ENCODE assay signal across 23 cellular contexts in genomic region chr1:154769193-154769895, GRCh38.
"Had no signal": no experiment of that assay in that cellular context is flagged by ENCODE, and none has a peak within 500 bp of the region (broad histone marks: within the 10 kb centered on the region; RNA-seq: fewer than 3 reads in every experiment).

No MANE protein-coding gene starts in this region.

- H3K9me3 ChIP-seq: heart right ventricle, vagina had no signal

- ATAC-seq: activated CD4-positive, CD25-positive, alpha-beta regulatory T cell treated with anti-CD3 and anti-CD28 coated beads, Interleukin-2, amount 50 U/mL, for 24 hours; esophagus mucosa; foreskin keratinocyte; natural killer cell had no signal

- H3K27ac ChIP-seq: foreskin keratinocyte, neural progenitor cell, vagina had no signal

- H3K9me3 Mint-ChIP-seq: activated CD4-positive, alpha-beta memory T cell treated with anti-CD3 and anti-CD28 coated beads for 36 hours; activated naive CD4-positive, alpha-beta T cell treated with anti-CD3 and anti-CD28 coated beads, Interleukin-2, amount 10 ng/mL, durations not matched to agents 7 days and 5 days; activated naive CD8-positive, alpha-beta T cell treated with anti-CD3 and anti-CD28 coated beads, Interleukin-2, amount 10 ng/mL, durations not matched to agents 7 days and 5 days; activated T-cell treated with anti-CD3 and anti-CD28 coated beads, Interleukin-2, amount 50 U/mL, for 24 hours; endodermal cell; natural killer cell; neural progenitor cell; stimulated activated naive CD8-positive, alpha-beta T cell treated with anti-CD3 and anti-CD28 coated beads, Interleukin-15, Interleukin-2, amounts not matched to agents 100 ng/mL and 50 ng/mL, for 24 hours; type B pancreatic cell had no signal

- H3K4me1 Mint-ChIP-seq: activated naive CD4-positive, alpha-beta T cell treated with anti-CD3 and anti-CD28 coated beads, Interleukin-2, amount 10 ng/mL, durations not matched to agents 7 days and 5 days; natural killer cell had no signal

- H3K27ac Mint-ChIP-seq: activated CD4-positive, alpha-beta memory T cell treated with anti-CD3 and anti-CD28 coated beads for 36 hours; activated naive CD4-positive, alpha-beta T cell treated with anti-CD3 and anti-CD28 coated beads, Interleukin-2, amount 10 ng/mL, durations not matched to agents 7 days and 5 days; activated naive CD8-positive, alpha-beta T cell treated with anti-CD3 and anti-CD28 coated beads, Interleukin-2, amount 10 ng/mL, durations not matched to agents 7 days and 5 days; activated T-cell treated with anti-CD3 and anti-CD28 coated beads, Interleukin-2, amount 50 U/mL, for 24 hours; endodermal cell; natural killer cell; neural progenitor cell; stimulated activated naive CD8-positive, alpha-beta T cell treated with anti-CD3 and anti-CD28 coated beads, Interleukin-15, Interleukin-2, amounts not matched to agents 100 ng/mL and 50 ng/mL, for 24 hours; type B pancreatic cell had no signal

- H3K36me3 ChIP-seq: neural progenitor cell, vagina had no signal

- H3K4me1 ChIP-seq: foreskin keratinocyte, vagina had no signal

- H3K4me3 ChIP-seq: heart right ventricle, neural progenitor cell, vagina had no signal

- H3K27me3 Mint-ChIP-seq: activated naive CD8-positive, alpha-beta T cell treated with anti-CD3 and anti-CD28 coated beads, Interleukin-2, amount 10 ng/mL, durations not matched to agents 7 days and 5 days; activated T-cell treated with anti-CD3 and anti-CD28 coated beads, Interleukin-2, amount 50 U/mL, for 24 hours had no signal

- H3K27me3 ChIP-seq: neural progenitor cell, vagina had no signal

- H3K36me3 Mint-ChIP-seq: activated CD4-positive, alpha-beta memory T cell treated with anti-CD3 and anti-CD28 coated beads for 36 hours; activated naive CD4-positive, alpha-beta T cell treated with anti-CD3 and anti-CD28 coated beads, Interleukin-2, amount 10 ng/mL, durations not matched to agents 7 days and 5 days; activated naive CD8-positive, alpha-beta T cell treated with anti-CD3 and anti-CD28 coated beads, Interleukin-2, amount 10 ng/mL, durations not matched to agents 7 days and 5 days; natural killer cell; neural progenitor cell; type B pancreatic cell had no signal

- H3K4me3 Mint-ChIP-seq: activated CD4-positive, alpha-beta memory T cell treated with anti-CD3 and anti-CD28 coated beads for 36 hours; activated naive CD4-positive, alpha-beta T cell treated with anti-CD3 and anti-CD28 coated beads, Interleukin-2, amount 10 ng/mL, durations not matched to agents 7 days and 5 days; activated naive CD8-positive, alpha-beta T cell treated with anti-CD3 and anti-CD28 coated beads, Interleukin-2, amount 10 ng/mL, durations not matched to agents 7 days and 5 days; activated T-cell treated with anti-CD3 and anti-CD28 coated beads, Interleukin-2, amount 50 U/mL, for 24 hours; endodermal cell; natural killer cell; neural progenitor cell; stimulated activated naive CD8-positive, alpha-beta T cell treated with anti-CD3 and anti-CD28 coated beads, Interleukin-15, Interleukin-2, amounts not matched to agents 100 ng/mL and 50 ng/mL, for 24 hours; type B pancreatic cell had no signal

- DNase-seq: activated CD4-positive, alpha-beta memory T cell treated with anti-CD3 and anti-CD28 coated beads for 36 hours; activated CD4-positive, alpha-beta T cell treated with anti-CD3 and anti-CD28 coated beads for 48 hours; activated CD8-positive, alpha-beta memory T cell treated with anti-CD3 and anti-CD28 coated beads, Interleukin-2, amount 50 U/mL, for 48 hours; activated gamma-delta T cell; activated naive CD4-positive, alpha-beta T cell treated with anti-CD3 and anti-CD28 coated beads, Interleukin-2, amount 10 ng/mL, durations not matched to agents 7 days and 5 days; activated naive CD8-positive, alpha-beta T cell treated with anti-CD3 and anti-CD28 coated beads, Interleukin-2, amount 10 ng/mL, durations not matched to agents 7 days and 5 days; activated T-cell treated with anti-CD3 and anti-CD28 coated beads, Interleukin-2, amount 50 U/mL, for 24 hours; caudate nucleus; endodermal cell; foreskin keratinocyte; mammary epithelial cell; natural killer cell; occipital lobe; right cardiac atrium; stimulated activated CD4-positive, alpha-beta T cell treated with anti-CD3 and anti-CD28 coated beads, Interleukin-2, amount 100 ng/mL, for 48 hours; substantia nigra had no signal
